In genomic region chr19:4638828-4639530, GRCh38 we compare ENCODE assay signal across 8 cellular contexts. TPM values are rescaled to one million over a fixed set of nuclear protein-coding genes. Genes with fewer than 3 reads are reported as not detected.
DNase-seq lines count a peak whose midpoint lies in the region; ATAC-seq lines count a peak whose summit lies in the region.

TNFAIP8L1 (plus strand) TSS chr19:4639516; CDS start chr19:4651870, 12,354 bp downstream.

- H2AFZ ChIP-seq in mesenchymal stem cell (ENCODE audit: low read depth, low read length), result peak within 1 kb of the TSS; percentile 88

- H3K9ac ChIP-seq in mesenchymal stem cell (ENCODE audit: low read length), result peak within 1 kb of the TSS; percentile 76

- CTCF ChIA-PET in CD8-positive, alpha-beta memory T cell (lab: Charles Lee), result interaction anchor here (1.5 to 3.4 kb wide), 2 partner anchors 62 kb away, joined by 4 to 44 read pairs; no protein-coding TSS in a partner anchor

- peak within 1 kb of the TSS; percentile 93 to 100 (median 99) for H3K27ac Mint-ChIP-seq in CD8-positive, alpha-beta memory T cell
- H3K27ac Mint-ChIP-seq in effector memory CD8-positive, alpha-beta T cell, result peak within 1 kb of the TSS; percentile 99

- peak within 1 kb of the TSS; percentile 82 for H3K27ac ChIP-seq in CD8-positive, alpha-beta memory T cell (ENCODE audit: low read depth, low read length)
- H3K27ac ChIP-seq in mesenchymal stem cell (ENCODE audit: low read length, poor library complexity, severe bottlenecking), result peak within 1 kb of the TSS; percentile 64

- H3K36me3 ChIP-seq in CD8-positive, alpha-beta memory T cell (ENCODE audit: insufficient read depth, low read length), result no peaks in the 10 kb centered on the region
- H3K36me3 ChIP-seq in mesenchymal stem cell (ENCODE audit: control insufficient read depth in 1 of 2, insufficient read depth in 2 of 2, low read depth in 1 of 2, low read length in 2 of 2), result peaks cover 0 to 13% of the 10 kb centered on the region in 2 experiments

- H2BK120ac ChIP-seq in mesenchymal stem cell (ENCODE audit: low read depth, low read length), result peak within 1 kb of the TSS; percentile 71

- H3K36me3 Mint-ChIP-seq in CD8-positive, alpha-beta memory T cell, result peaks cover 0 to 1% (median 0%) of the 10 kb centered on the region in 3 donors
- peaks cover 22% of the 10 kb centered on the region for H3K36me3 Mint-ChIP-seq in effector memory CD8-positive, alpha-beta T cell (ENCODE audit: insufficient read depth)

- peak within 1 kb of the TSS; percentile 85 to 95 (median 94) for H3K4me3 Mint-ChIP-seq in CD8-positive, alpha-beta memory T cell
- H3K4me3 Mint-ChIP-seq in effector memory CD8-positive, alpha-beta T cell, result peak within 1 kb of the TSS; percentile 85 to 95

- H4K91ac ChIP-seq in mesenchymal stem cell (ENCODE audit: low read length), result peak within 1 kb of the TSS; percentile 18

- peak within 1 kb of the TSS; percentile 53 to 75 for H3K4ac ChIP-seq in mesenchymal stem cell (ENCODE audit: low read depth in 1 of 2, low read length in 2 of 2)

- H2BK5ac ChIP-seq in mesenchymal stem cell (ENCODE audit: low read depth, low read length, poor library complexity, severe bottlenecking), result peak within 1 kb of the TSS; percentile 46

- H3K4me1 ChIP-seq in CD8-positive, alpha-beta memory T cell (ENCODE audit: insufficient read depth, low read length), result peaks cover 54% of the 10 kb centered on the region
- peaks cover 38% of the 10 kb centered on the region for H3K4me1 ChIP-seq in mesenchymal stem cell (ENCODE audit: control insufficient read depth, insufficient read depth, low read depth, low read length)

- H3K9me3 Mint-ChIP-seq in CD8-positive, alpha-beta memory T cell, result no peaks in the 10 kb centered on the region
- no peaks in the 10 kb centered on the region for H3K9me3 Mint-ChIP-seq in effector memory CD8-positive, alpha-beta T cell

- H3K79me1 ChIP-seq in mesenchymal stem cell (replicated peaks; ENCODE audit: low read length, poor library complexity, severe bottlenecking), result peaks cover 36% of the 10 kb centered on the region

- POLR2A ChIA-PET in CD8-positive, alpha-beta memory T cell (lab: Charles Lee), result interaction anchor here (1.0 to 1.1 kb wide), 2 partner anchors 85 to 392 kb away, joined by 3 read pairs; partner anchors contain the start of gene DPP9

- peak within 1 kb of the TSS; percentile 6 for H2AK5ac ChIP-seq in mesenchymal stem cell (ENCODE audit: low read length, severe bottlenecking)

- peak within 1 kb of the TSS in 1 of 2 experiments; percentile 93 for H2BK12ac ChIP-seq in mesenchymal stem cell (ENCODE audit: low read length in 2 of 2)

- peak within 1 kb of the TSS; percentile 93 for H3K4me3 ChIP-seq in CD8-positive, alpha-beta memory T cell (ENCODE audit: low read length)
- peak within 1 kb of the TSS; percentile 82 to 88 for H3K4me3 ChIP-seq in mesenchymal stem cell (ENCODE audit: insufficient read depth in 1 of 2, low read depth in 1 of 2, low read length in 2 of 2)

- no peaks in the 10 kb centered on the region for H3K27me3 Mint-ChIP-seq in CD8-positive, alpha-beta memory T cell
- H3K27me3 Mint-ChIP-seq in effector memory CD8-positive, alpha-beta T cell, result no peaks in the 10 kb centered on the region

- H3K9me3 ChIP-seq in CD8-positive, alpha-beta memory T cell (ENCODE audit: low read length), result no peaks in the 10 kb centered on the region
- no peaks in the 10 kb centered on the region for H3K9me3 ChIP-seq in mesenchymal stem cell (ENCODE audit: control insufficient read depth, low read length)

- H3K4me2 ChIP-seq in mesenchymal stem cell (ENCODE audit: low read length, poor library complexity, severe bottlenecking), result peak within 1 kb of the TSS; percentile 96

- H4K8ac ChIP-seq in mesenchymal stem cell (ENCODE audit: low read length), result peak within 1 kb of the TSS; percentile 93

- 3% methylated on average over 44 of the region's 49 CpGs for WGBS in mesenchymal stem cell

- peak; percentile 98 to 99 (median 99) for DNase-seq in CD8-positive, alpha-beta memory T cell
- DNase-seq in HT1080 (ENCODE audit: low read depth) (peak; percentile 77), NOMO-1 treated with DMSO at 0.1 percent for 48 hours (lab: John Stamatoyannopoulos, UW; ENCODE audit: unreplicated experiment) (peak; percentile 99), mesenchymal stem cell (peak; percentile 96)
- peak; percentile 96 to 98 for DNase-seq in activated CD8-positive, alpha-beta memory T cell treated with anti-CD3 and anti-CD28 coated beads for 4 hours (ENCODE audit: low read depth in 2 of 2)
- peak; percentile 99 to 100 (median 99) for DNase-seq in effector memory CD8-positive, alpha-beta T cell
- DNase-seq in stimulated activated CD8-positive, alpha-beta memory T cell treated with anti-CD3 and anti-CD28 coated beads, Interleukin-12 subunit alpha, Interleukin-12 subunit beta, amount 100 ng/mL, for 1 hour (ENCODE audit: low read depth), result peak; percentile 98

- peak within 1 kb of the TSS in 1 of 2 experiments; percentile 88 for H3K23ac ChIP-seq in mesenchymal stem cell (ENCODE audit: low read length in 2 of 2)

- peak within 1 kb of the TSS; percentile 33 for H2BK15ac ChIP-seq in mesenchymal stem cell (ENCODE audit: low read depth, poor library complexity, severe bottlenecking)

- ATAC-seq in GM21360 (IDR thresholded peaks at IDR 0.05; ENCODE audit: unreplicated experiment), result peak; percentile 71
- peak; percentile 89 for ATAC-seq in effector memory CD8-positive, alpha-beta T cell (replicated peaks)

- peaks cover 16 to 36% (median 25%) of the 10 kb centered on the region in 3 donors for H3K4me1 Mint-ChIP-seq in CD8-positive, alpha-beta memory T cell
- H3K4me1 Mint-ChIP-seq in effector memory CD8-positive, alpha-beta T cell (ENCODE audit: low read depth in 2 of 2), result peaks cover 14 to 17% of the 10 kb centered on the region in 2 donors

- H3K14ac ChIP-seq in mesenchymal stem cell (ENCODE audit: low read length in 2 of 2), result peak within 1 kb of the TSS in 1 of 2 experiments; percentile 99

- no peaks in the 10 kb centered on the region for H3K27me3 ChIP-seq in CD8-positive, alpha-beta memory T cell (ENCODE audit: insufficient read depth, low read length, poor library complexity, severe bottlenecking)
- H3K27me3 ChIP-seq in mesenchymal stem cell (ENCODE audit: control insufficient read depth in 1 of 2, insufficient read depth in 1 of 2, low read length in 2 of 2), result peaks cover 0 to 4% of the 10 kb centered on the region in 2 experiments

- H3K18ac ChIP-seq in mesenchymal stem cell (ENCODE audit: low read depth in 1 of 2, low read length in 2 of 2), result peak within 1 kb of the TSS; percentile 76 to 94

RNA-seq across cellular contexts. Expression of gene TNFAIP8L1, which starts in this region (rescaled TPM):
- total RNA-seq in CD8-positive, alpha-beta memory T cell, result 10 to 100 TPM in 1 of 2 experiments, 1 to 10 TPM in 1; 9.0 to 10.0 TPM
- polyA plus RNA-seq in CD8-positive, alpha-beta memory T cell, result 9.6 TPM
- 3.0 and 6.1 TPM in 2 replicates for total RNA-seq in HT1080 (2014; rRNA removed; shearing (Covaris generic))
- polyA plus RNA-seq in HT1080 (2015; cell fraction: cytosol; rRNA removed), result 15.2 and 15.4 TPM in 2 replicates
- 7.6 and 9.0 TPM in 2 replicates for polyA plus RNA-seq in HT1080 (2015; cell fraction: nucleus; rRNA removed)
- polyA plus RNA-seq in mesenchymal stem cell (2013, experiment 1 of 2), result 6.1 TPM
- 6.6 TPM for polyA plus RNA-seq in mesenchymal stem cell (2013, experiment 2 of 2)

Comparison
In these comparisons a context has a peak if more than half of its experiments do, and no peak if none do; other contexts are left out.
1. Peak in every context shown above with its lines: DNase-seq, ATAC-seq, H3K4me3 ChIP-seq and H3K27ac ChIP-seq.